Comparison of ENCODE assay signal across 8 cellular contexts in genomic region chr6:87698618-87699017, GRCh38. TPM values are rescaled to one million over a fixed set of nuclear protein-coding genes. Genes with fewer than 3 reads are reported as not detected.
DNase-seq lines count a peak whose midpoint lies in the region; ATAC-seq, FAIRE-seq and TF ChIP-seq lines count a peak whose summit lies in the region.

No MANE protein-coding gene starts in this region.

- 21% methylated on average over 2 of the region's 2 CpGs for whole genome bisulfite sequencing in A549 (ENCODE audit: missing lambda C conversion rate)
- 0 to 3% methylated on average over 2 of the region's 2 CpGs for whole genome bisulfite sequencing in upper lobe of left lung, 2 donors

- TF ChIP-seq POLR2A in A549 (IDR thresholded peaks at IDR 0.05; ENCODE audit: low read length) (no peak), upper lobe of left lung (IDR thresholded peaks at IDR 0.05) (peak in 1 of 4 donors; percentile 58)

- no peaks in the 10 kb centered on the region for H3K27me3 ChIP-seq in HL-60 (ENCODE audit: insufficient read depth, poor library complexity, severe bottlenecking)
- H3K27me3 ChIP-seq in left lung: no peaks in the 10 kb centered on the region
- H3K27me3 ChIP-seq in upper lobe of left lung: no peaks in the 10 kb centered on the region

- CTCF ChIA-PET in A549 (lab: Yijun Ruan, JAX): no interaction called here

- peaks cover 67% of the 10 kb centered on the region for H3K4me1 Mint-ChIP-seq in activated naive CD8-positive, alpha-beta T cell treated with anti-CD3 and anti-CD28 coated beads, Interleukin-2, amount 50 U/mL, for 24 hours

- intact Hi-C loops in left lung (cut with DNase I): no loop called here

- H3K4me3 Mint-ChIP-seq in activated naive CD8-positive, alpha-beta T cell treated with anti-CD3 and anti-CD28 coated beads, Interleukin-2, amount 50 U/mL, for 24 hours: peak overlapping the region; percentile 97

- POLR2A ChIA-PET in A549 (lab: Yijun Ruan, JAX): interaction anchor here (0.5 to 1.0 kb wide), 3 partner anchors 30 to 682 kb away, joined by 3 read pairs; no protein-coding TSS in a partner anchor

- 0 out of 6 replicates have a peak overlapping the region, but pooled peaks of 1 of the 2 experiments have one; percentile 36 for H3K27ac ChIP-seq in A549
- peak overlapping the region; percentile 4 for H3K27ac ChIP-seq in HL-60 (replicated peaks)
- H3K27ac ChIP-seq in left lung: peak overlapping the region; percentile 61 to 100
- peak overlapping the region; percentile 42 to 100 (median 99) for H3K27ac ChIP-seq in upper lobe of left lung

- FAIRE-seq in A549 (lab: Jason Lieb, UNC): no peak

- no peaks in the 10 kb centered on the region for H3K9me3 Mint-ChIP-seq in activated naive CD8-positive, alpha-beta T cell treated with anti-CD3 and anti-CD28 coated beads, Interleukin-2, amount 50 U/mL, for 24 hours

- H3K27ac Mint-ChIP-seq in activated naive CD8-positive, alpha-beta T cell treated with anti-CD3 and anti-CD28 coated beads, Interleukin-2, amount 50 U/mL, for 24 hours: peak overlapping the region; percentile 64

- DNase-seq in A549 (ENCODE audit: low read depth in 1 of 2, low spot score in 1 of 2) (no peak), HL-60 (ENCODE audit: low read depth in 1 of 2, low spot score in 1 of 2) (no peak), left lung (no peak), upper lobe of left lung (no peak)
- DNase-seq in activated naive CD8-positive, alpha-beta T cell treated with anti-CD3 and anti-CD28 coated beads, Interleukin-2, amount 50 U/mL, for 24 hours: no peak
- no peak for DNase-seq in activated CD8-positive, alpha-beta memory T cell treated with anti-CD3 and anti-CD28 coated beads for 24 hours
- DNase-seq in stimulated activated CD4-positive, alpha-beta T cell treated with anti-CD3 and anti-CD28 coated beads, Interleukin-2, amount 100 ng/mL, for 48 hours: no peak

- no peak for TF ChIP-seq EP300 in A549 (IDR thresholded peaks at IDR 0.05)
- TF ChIP-seq EP300 in upper lobe of left lung (IDR thresholded peaks at IDR 0.05): no peak

- H3K4me3 ChIP-seq in A549 (peak overlapping the region; percentile 80), HL-60 (replicated peaks; ENCODE audit: insufficient read depth, low read length) (peak overlapping the region; percentile 89), left lung (peak overlapping the region; percentile 90 to 92), upper lobe of left lung (peak overlapping the region in 3 of 4 donors; percentile 59 to 90 (median 75))

- no peaks in the 10 kb centered on the region for H3K27me3 Mint-ChIP-seq in activated naive CD8-positive, alpha-beta T cell treated with anti-CD3 and anti-CD28 coated beads, Interleukin-2, amount 50 U/mL, for 24 hours

- peaks cover 48% of the 10 kb centered on the region for H3K4me1 ChIP-seq in A549
- peaks cover 32 to 64% of the 10 kb centered on the region in 2 donors for H3K4me1 ChIP-seq in left lung
- peaks cover 44 to 63% (median 47%) of the 10 kb centered on the region in 4 donors for H3K4me1 ChIP-seq in upper lobe of left lung

- TF ChIP-seq RAD21 in A549 (conservative IDR thresholded peaks at IDR 0.05 in 1 of 2, IDR thresholded peaks at IDR 0.05 in 1 of 2): no peak

- peak overlapping the region; percentile 92 for H3K4me2 ChIP-seq in A549

- TF ChIP-seq CTCF in A549 (IDR thresholded peaks at IDR 0.05) (no peak), HL-60 (IDR thresholded peaks at IDR 0.05; ENCODE audit: insufficient read depth, low read length) (no peak), left lung (IDR thresholded peaks at IDR 0.05) (no peak), upper lobe of left lung (IDR thresholded peaks at IDR 0.05) (no peak)

- no peak for ATAC-seq in A549
- no peak for ATAC-seq in activated naive CD8-positive, alpha-beta T cell treated with anti-CD3 and anti-CD28 coated beads, Interleukin-2, amount 50 U/mL, for 24 hours
- ATAC-seq in left lung: no peak
- ATAC-seq in upper lobe of left lung (ENCODE audit: low FRiP score in 2 of 2): no peak
- no peak for ATAC-seq in HG02798 (IDR thresholded peaks at IDR 0.05; ENCODE audit: poor library complexity, unreplicated experiment)

- H3K36me3 ChIP-seq in left lung (no peaks in the 10 kb centered on the region), upper lobe of left lung (no peaks in the 10 kb centered on the region)

- H3K9me3 ChIP-seq in A549 (no peaks in the 10 kb centered on the region), left lung (no peaks in the 10 kb centered on the region), upper lobe of left lung (no peaks in the 10 kb centered on the region)

- peaks cover 28% of the 10 kb centered on the region for H3K36me3 Mint-ChIP-seq in activated naive CD8-positive, alpha-beta T cell treated with anti-CD3 and anti-CD28 coated beads, Interleukin-2, amount 50 U/mL, for 24 hours (ENCODE audit: low read depth)

TF ChIP-seq in A549, 52 proteins besides CTCF, POLR2A, EP300 and RAD21:
- no peak for TF ChIP-seq GATA3 (IDR thresholded peaks at IDR 0.05; ENCODE audit: borderline replicate concordance)
- TF ChIP-seq RFX5 (IDR thresholded peaks at IDR 0.05): no peak
- TF ChIP-seq ATOH8 (CRISPR knock-in tag; IDR thresholded peaks at IDR 0.05; ENCODE audit: low read depth): no peak
- no peak for TF ChIP-seq RNF2 (IDR thresholded peaks at IDR 0.05; ENCODE audit: borderline replicate concordance, low read depth)
- TF ChIP-seq CHD4 (IDR thresholded peaks at IDR 0.05; ENCODE audit: borderline replicate concordance): no peak
- no peak for TF ChIP-seq EHMT2 (IDR thresholded peaks at IDR 0.05; ENCODE audit: low read depth)
- TF ChIP-seq MAZ (IDR thresholded peaks at IDR 0.05; ENCODE audit: borderline replicate concordance, low read depth, low read length): no peak
- TF ChIP-seq KDM5A (IDR thresholded peaks at IDR 0.05): no peak
- no peak for TF ChIP-seq HOXB13 (CRISPR knock-in tag; IDR thresholded peaks at IDR 0.05; ENCODE audit: low read depth)
- no peak for TF ChIP-seq MAFK (IDR thresholded peaks at IDR 0.05; ENCODE audit: partially characterized antibody)
- TF ChIP-seq RCOR1 (IDR thresholded peaks at IDR 0.05; ENCODE audit: low read depth, low read length): no peak
- TF ChIP-seq USF2 (IDR thresholded peaks at IDR 0.05): no peak
- TF ChIP-seq SMC3 (IDR thresholded peaks at IDR 0.05): no peak
- TF ChIP-seq MYC (IDR thresholded peaks at IDR 0.05; ENCODE audit: borderline replicate concordance, low read length): no peak
TF ChIP-seq in A549: peak in this region for 0.

RNA-seq across cellular contexts. Expression of gene AKIRIN2, which starts 3.4 kb away (rescaled TPM):
- polyA plus RNA-seq in A549 (2011; rRNA removed): 23.7 and 28.8 TPM in 2 replicates
- 28.6 and 32.2 TPM in 2 replicates for polyA plus RNA-seq in A549 (2012; cell fraction: cytosol; rRNA removed)
- 28.2 and 33.2 TPM in 2 replicates for polyA plus RNA-seq in A549 (2012; cell fraction: nucleus; rRNA removed)
- polyA plus RNA-seq in A549 (2017; fragmentation: RNase III; extraction: RNeasy Plus Mini Kit Qiagen cat#74134 plus additional on column Dnase treatment): 39.1 to 41.6 TPM (median 40.1 TPM) in 3 replicates
- polyA minus RNA-seq in A549 (2011; rRNA and poly(A)+ RNA removed): 13.6 and 20.5 TPM in 2 replicates
- 10 to 100 TPM; 43.6 to 57.8 TPM for total RNA-seq in left lung
- total RNA-seq in upper lobe of left lung: 10 to 100 TPM; 42.3 to 87.0 (median 57.2) TPM
